9 cellular contexts compared by ENCODE assay signal in genomic region chr16:4682616-4683254, GRCh38. TPM values are rescaled to one million over a fixed set of nuclear protein-coding genes. Genes with fewer than 3 reads are reported as not detected.
DNase-seq lines count a peak whose midpoint lies in the region; ATAC-seq and TF ChIP-seq lines count a peak whose summit lies in the region.
"Had no signal": no experiment of that assay in that cellular context is flagged by ENCODE, and none has a peak within 500 bp of the region (broad histone marks: within the 10 kb centered on the region; RNA-seq: fewer than 3 reads in every experiment).

No MANE protein-coding gene starts in this region.

- DNase-seq in HCT116 (ENCODE audit: low read depth, low spot score) (no peak), RWPE1 (ENCODE audit: low spot score) (no peak), osteoblast (ENCODE audit: insufficient read length, low spot score, missing footprints) (peak; percentile 92), EL (no peak)
- DNase-seq in effector memory CD8-positive, alpha-beta T cell: no peak

- H3K4me1 ChIP-seq in HCT116 (ENCODE audit: control insufficient read depth in 1 of 2, insufficient read depth in 2 of 2, low read length in 2 of 2) (no peaks in the 10 kb centered on the region), osteoblast (ENCODE audit: insufficient read depth, low read length) (peaks cover 4% of the 10 kb centered on the region)
- H3K4me1 ChIP-seq: SJSA1 had no signal

- TF ChIP-seq RAD21 in HCT116 (IDR thresholded peaks at IDR 0.05; ENCODE audit: low read depth): 0 out of 2 replicates have a peak, but pooled peaks have one; percentile 28

- H3K4me3 ChIP-seq in HCT116 (replicated peaks in 1 of 2; ENCODE audit: low read depth in 1 of 2, low read length in 2 of 2): no peak overlapping the region
- no peak overlapping the region for H3K4me3 ChIP-seq in osteoblast (ENCODE audit: insufficient read depth, low read length)
- H3K4me3 ChIP-seq: SJSA1 had no signal

- H3K9me2 ChIP-seq in HCT116 (ENCODE audit: insufficient read depth): no peaks in the 10 kb centered on the region

- TF ChIP-seq CTCF in HCT116 (IDR thresholded peaks at IDR 0.05 in 2 of 3, conservative IDR thresholded peaks at IDR 0.05 in 1 of 3; ENCODE audit: borderline replicate concordance in 1 of 3, insufficient read depth in 1 of 3, low read depth in 2 of 3, low read length in 2 of 3): peak; percentile 20 to 60 (median 59); a peak in 4 of 6 replicates
- TF ChIP-seq CTCF in RWPE1 (conservative IDR thresholded peaks at IDR 0.05; ENCODE audit: low read depth): peak; percentile 37; the same call in 1 of the 2 replicates
- TF ChIP-seq CTCF in osteoblast (IDR thresholded peaks at IDR 0.05; ENCODE audit: extremely low read depth, low read depth, low read length): peak; percentile 26

- BruUV-seq in HCT116 (replicated peaks; lab: Mats Ljungman, UMichigan): no TSS peak

- H3K36me3 ChIP-seq in HCT116 (ENCODE audit: control insufficient read depth in 1 of 2, insufficient read depth in 2 of 2, low read length in 2 of 2) (peaks cover 0 to 7% of the 10 kb centered on the region in 2 experiments; a peak in 1 of 4 replicates), osteoblast (ENCODE audit: insufficient read depth, low read length) (peaks cover 39% of the 10 kb centered on the region)

- H2AFZ ChIP-seq in HCT116 (ENCODE audit: low read depth, low read length, poor library complexity, severe bottlenecking) (no peak overlapping the region), osteoblast (ENCODE audit: low read length) (no peak overlapping the region)

- no peak overlapping the region for H3K9ac ChIP-seq in HCT116 (ENCODE audit: low read length)

- H3K9me3 Mint-ChIP-seq in effector memory CD8-positive, alpha-beta T cell: no peaks in the 10 kb centered on the region
- H3K9me3 Mint-ChIP-seq: memory B cell had no signal

- H3K27me3 ChIP-seq in HCT116 (ENCODE audit: insufficient read depth, low read length) (no peaks in the 10 kb centered on the region), osteoblast (ENCODE audit: insufficient read depth, low read length) (no peaks in the 10 kb centered on the region)
- H3K27me3 ChIP-seq: SJSA1 had no signal

- H3K4me3 Mint-ChIP-seq in effector memory CD8-positive, alpha-beta T cell: no peak overlapping the region
- H3K4me3 Mint-ChIP-seq: memory B cell had no signal

- H3K27ac ChIP-seq in HCT116 (ENCODE audit: low read depth, low read length): no peak overlapping the region
- H3K27ac ChIP-seq in RWPE1: peak overlapping the region; percentile 99
- H3K27ac ChIP-seq in osteoblast (ENCODE audit: low read depth, low read length): no peak overlapping the region
- H3K27ac ChIP-seq: SJSA1 had no signal

- peaks cover 3 to 7% of the 10 kb centered on the region in 2 donors for H3K4me1 Mint-ChIP-seq in effector memory CD8-positive, alpha-beta T cell (ENCODE audit: low read depth in 2 of 2)

- TF ChIP-seq POLR2A in HCT116 (IDR thresholded peaks at IDR 0.05; ENCODE audit: borderline replicate concordance, extremely low read depth, insufficient read depth, insufficient read length): no peak

- intact Hi-C loops in HCT116 (cut with micrococcal nuclease): no loop called here

- peaks cover 17% of the 10 kb centered on the region for H3K36me3 Mint-ChIP-seq in effector memory CD8-positive, alpha-beta T cell (ENCODE audit: insufficient read depth)

- H3K27me3 Mint-ChIP-seq in effector memory CD8-positive, alpha-beta T cell: no peaks in the 10 kb centered on the region
- H3K27me3 Mint-ChIP-seq: memory B cell had no signal

- POLR2A ChIA-PET in HCT116 (lab: Charles Lee) (no interaction called here), RWPE1 (lab: Yijun Ruan, JAX; ENCODE audit: low non-redundant PET) (no interaction called here)

- H3K9me3 ChIP-seq in HCT116 (ENCODE audit: control insufficient read depth in 1 of 2, insufficient read depth in 1 of 2, low read depth in 1 of 2, low read length in 2 of 2) (no peaks in the 10 kb centered on the region), osteoblast (ENCODE audit: low read depth, low read length) (no peaks in the 10 kb centered on the region)
- H3K9me3 ChIP-seq: SJSA1 had no signal

- RAD21 ChIA-PET in HCT116 (lab: Charles Lee; ENCODE audit: low non-redundant PET in 1 of 2, low total read pairs in 2 of 2, uncharacterized antibody in 2 of 2, unreplicated experiment in 2 of 2): no interaction called here

- H4K20me1 ChIP-seq in HCT116 (ENCODE audit: insufficient read depth) (no peaks in the 10 kb centered on the region), osteoblast (ENCODE audit: insufficient read depth, low read length) (no peaks in the 10 kb centered on the region)

- H3K4me2 ChIP-seq in HCT116 (ENCODE audit: low read length) (no peak overlapping the region), osteoblast (ENCODE audit: insufficient read depth, low read length) (no peak overlapping the region)

- H3K27ac Mint-ChIP-seq in effector memory CD8-positive, alpha-beta T cell: peak overlapping the region in 1 of 2 donors; percentile 46
- H3K27ac Mint-ChIP-seq: memory B cell had no signal

- CTCF ChIA-PET in HCT116 (lab: Charles Lee): interaction anchor here (0.7 kb wide), 1 partner anchor 58 kb away, joined by 3 read pairs; the partner anchor contains the start of gene MGRN1
- CTCF ChIA-PET in RWPE1 (lab: Yijun Ruan, JAX): interaction anchor here (0.5 to 0.8 kb wide), 3 partner anchors 10 to 395 kb away, joined by 3 to 4 read pairs (median 3); no protein-coding TSS in a partner anchor

- peak; percentile 76 for ATAC-seq in HCT116
- ATAC-seq in effector memory CD8-positive, alpha-beta T cell (replicated peaks): peak; percentile 40
- no peak for ATAC-seq in GM19351 (IDR thresholded peaks at IDR 0.05; ENCODE audit: unreplicated experiment)
- no peak for ATAC-seq in GM18861 (IDR thresholded peaks at IDR 0.05; ENCODE audit: unreplicated experiment)

- H3K79me2 ChIP-seq in HCT116 (ENCODE audit: insufficient read depth, low read length) (no peaks in the 10 kb centered on the region), osteoblast (ENCODE audit: insufficient read depth, low read length) (peaks cover 13% of the 10 kb centered on the region)

TF ChIP-seq in HCT116, 20 proteins besides CTCF, POLR2A, EP300 and RAD21:
- TF ChIP-seq, protein P1, sequence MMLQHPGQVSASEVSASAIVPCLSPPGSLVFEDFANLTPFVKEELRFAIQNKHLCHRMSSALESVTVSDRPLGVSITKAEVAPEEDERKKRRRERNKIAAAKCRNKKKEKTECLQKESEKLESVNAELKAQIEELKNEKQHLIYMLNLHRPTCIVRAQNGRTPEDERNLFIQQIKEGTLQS (IDR thresholded peaks at IDR 0.05): no peak

RNA-seq across cellular contexts. Expression of gene NUDT16L1, which starts 10.6 kb away (rescaled TPM):
- 23.4 TPM for total RNA-seq in HCT116 (2021; ENCODE audit: unreplicated experiment)
- polyA plus RNA-seq in HCT116 (2012): 21.1 and 22.7 TPM in 2 replicates
- total RNA-seq in osteoblast: 15.0 and 18.1 TPM in 2 replicates

RNA-seq across cellular contexts. Expression of gene ANKS3, which starts 51.3 kb away (rescaled TPM):
- total RNA-seq in HCT116 (2021; ENCODE audit: unreplicated experiment) (25.5 TPM), osteoblast (31.2 and 39.4 TPM in 2 replicates)
- 10.2 and 11.9 TPM in 2 replicates for polyA plus RNA-seq in HCT116 (2012)

RNA-seq across cellular contexts. Expression of gene DNAAF8, which starts 51.6 kb away (rescaled TPM):
- 1.0 TPM for total RNA-seq in HCT116 (2021; ENCODE audit: unreplicated experiment)
- 0.39 and 0.72 TPM in 2 replicates for polyA plus RNA-seq in HCT116 (2012)
- total RNA-seq in osteoblast: 1.1 and 2.7 TPM in 2 replicates

RNA-seq across cellular contexts. Expression of gene MGRN1, which starts 58.1 kb away (rescaled TPM):
- total RNA-seq in HCT116 (2021; ENCODE audit: unreplicated experiment) (50.6 TPM), osteoblast (41.5 and 46.7 TPM in 2 replicates)
- polyA plus RNA-seq in HCT116 (2012): 26.2 and 33.7 TPM in 2 replicates

Comparison
In these comparisons a context has a peak if more than half of its experiments do, and no peak if none do; other contexts are left out.
1. ATAC-seq: peak in HCT116 (single experiment) and effector memory CD8-positive, alpha-beta T cell (single experiment); none in GM19351 (single experiment) and GM18861 (single experiment).
2. Peak in every context shown above with its lines, with median percentiles within 50 percentile points of each other: CTCF ChIP-seq.